1 cellular context compared by ENCODE assay signal in the genomic region with DNA sequence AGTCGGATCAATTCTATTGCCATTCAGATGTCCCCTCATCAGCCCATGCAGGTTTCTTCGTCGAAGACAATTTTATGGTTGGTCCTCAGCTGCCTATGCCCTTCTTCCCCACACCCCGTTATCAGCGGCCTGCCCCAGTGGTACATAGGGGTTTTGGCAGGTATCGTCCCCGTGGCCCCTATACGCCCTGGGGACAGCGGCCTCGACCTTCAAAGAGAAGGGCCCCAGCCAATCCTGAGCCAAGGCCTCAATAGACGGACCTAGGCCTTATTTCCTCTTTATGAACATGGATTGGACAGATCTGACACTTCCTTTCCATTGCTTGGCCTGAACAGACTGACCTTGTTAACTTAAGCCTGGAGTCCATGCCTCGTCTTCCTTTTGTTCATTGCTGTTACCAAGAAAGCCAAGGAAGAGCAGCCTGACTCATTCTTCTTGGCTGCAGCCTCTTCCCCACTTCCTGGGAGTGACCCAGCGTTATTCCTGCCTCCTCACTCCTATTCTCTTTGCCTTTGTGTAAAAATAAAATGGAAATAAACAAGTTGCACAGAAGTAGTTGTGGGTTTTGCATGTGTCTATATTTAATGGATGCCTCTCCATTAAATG.
TF ChIP-seq lines count a peak whose summit lies in the region.

No MANE protein-coding gene starts in this region.

TF ChIP-seq in SK-N-SH, 30 proteins besides CTCF, POLR2A, EP300 and RAD21:
- TF ChIP-seq SIN3A (IDR thresholded peaks at IDR 0.05; ENCODE audit: borderline replicate concordance, low read depth, low read length) = no peak
- TF ChIP-seq FOSL2 (IDR thresholded peaks at IDR 0.05; ENCODE audit: borderline replicate concordance, low read depth) = peak; percentile 45; the same call in 1 of the 2 replicates
- no peak for TF ChIP-seq TEAD4 (IDR thresholded peaks at IDR 0.05; ENCODE audit: borderline replicate concordance, insufficient read depth)
- TF ChIP-seq NFIC (IDR thresholded peaks at IDR 0.05; ENCODE audit: borderline replicate concordance) = peak; percentile 43; the same call in 1 of the 2 replicates
- no peak for TF ChIP-seq RCOR1 (IDR thresholded peaks at IDR 0.05; ENCODE audit: low read length)
- TF ChIP-seq, protein P1, sequence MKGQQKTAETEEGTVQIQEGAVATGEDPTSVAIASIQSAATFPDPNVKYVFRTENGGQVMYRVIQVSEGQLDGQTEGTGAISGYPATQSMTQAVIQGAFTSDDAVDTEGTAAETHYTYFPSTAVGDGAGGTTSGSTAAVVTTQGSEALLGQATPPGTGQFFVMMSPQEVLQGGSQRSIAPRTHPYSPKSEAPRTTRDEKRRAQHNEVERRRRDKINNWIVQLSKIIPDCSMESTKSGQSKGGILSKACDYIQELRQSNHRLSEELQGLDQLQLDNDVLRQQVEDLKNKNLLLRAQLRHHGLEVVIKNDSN (IDR thresholded peaks at IDR 0.05; ENCODE audit: borderline replicate concordance, low read depth) = no peak
- TF ChIP-seq RXRA (IDR thresholded peaks at IDR 0.05; ENCODE audit: borderline replicate concordance, low read depth) = no peak
- TF ChIP-seq, protein P2, sequence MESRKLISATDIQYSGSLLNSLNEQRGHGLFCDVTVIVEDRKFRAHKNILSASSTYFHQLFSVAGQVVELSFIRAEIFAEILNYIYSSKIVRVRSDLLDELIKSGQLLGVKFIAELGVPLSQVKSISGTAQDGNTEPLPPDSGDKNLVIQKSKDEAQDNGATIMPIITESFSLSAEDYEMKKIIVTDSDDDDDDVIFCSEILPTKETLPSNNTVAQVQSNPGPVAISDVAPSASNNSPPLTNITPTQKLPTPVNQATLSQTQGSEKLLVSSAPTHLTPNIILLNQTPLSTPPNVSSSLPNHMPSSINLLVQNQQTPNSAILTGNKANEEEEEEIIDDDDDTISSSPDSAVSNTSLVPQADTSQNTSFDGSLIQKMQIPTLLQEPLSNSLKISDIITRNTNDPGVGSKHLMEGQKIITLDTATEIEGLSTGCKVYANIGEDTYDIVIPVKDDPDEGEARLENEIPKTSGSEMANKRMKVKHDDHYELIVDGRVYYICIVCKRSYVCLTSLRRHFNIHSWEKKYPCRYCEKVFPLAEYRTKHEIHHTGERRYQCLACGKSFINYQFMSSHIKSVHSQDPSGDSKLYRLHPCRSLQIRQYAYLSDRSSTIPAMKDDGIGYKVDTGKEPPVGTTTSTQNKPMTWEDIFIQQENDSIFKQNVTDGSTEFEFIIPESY (IDR thresholded peaks at IDR 0.05; ENCODE audit: borderline replicate concordance, low read depth) = no peak
